26 cellular contexts compared by ENCODE assay signal in the genomic region with DNA sequence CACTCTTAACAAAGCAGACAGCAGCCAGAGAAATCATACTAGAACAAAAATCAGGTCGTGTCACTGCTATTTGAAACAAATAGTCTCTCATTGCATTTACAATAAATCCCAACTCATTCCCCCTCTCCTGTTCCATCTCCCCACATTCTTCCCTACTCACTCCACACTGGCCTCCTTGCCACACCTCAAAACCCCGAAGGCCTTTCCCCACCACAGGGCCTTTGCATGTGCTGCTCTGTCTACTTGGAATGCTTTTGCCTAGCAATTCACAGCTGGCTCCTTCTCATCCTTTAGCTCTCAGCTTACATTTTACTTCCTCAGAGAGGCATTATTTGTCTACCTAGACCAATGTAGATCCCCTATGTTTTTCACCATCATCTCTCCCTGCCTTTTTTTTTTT.
"Had no signal": no experiment of that assay in that cellular context is flagged by ENCODE, and none has a peak within 500 bp of the region (broad histone marks: within the 10 kb centered on the region; RNA-seq: fewer than 3 reads in every experiment).

No MANE protein-coding gene starts in this region.

- H3K4me1 Mint-ChIP-seq: memory B cell, mesothelial cell of epicardium had no signal

- H3K27me3 Mint-ChIP-seq: memory B cell; naive B cell; natural killer cell treated with Interleukin-12 subunit alpha and Interleukin-12 subunit beta and Interleukin-15 and Interleukin-18, amount 100 ng/mL, for 72 hours; stimulated activated naive B cell treated with anti-CD40 and anti-IgM and Interleukin-4, amounts not matched to agents 10 μg/mL and 1 μg/mL and 100 μg/mL, for 72 hours had no signal

- H3K27ac ChIP-seq: dorsolateral prefrontal cortex, esophagus muscularis mucosa, foreskin keratinocyte, gastroesophageal sphincter, hepatocyte, neural progenitor cell, psoas muscle, skin epidermis, spleen, stomach, thyroid gland, vagina had no signal

- ATAC-seq: foreskin keratinocyte; gastroesophageal sphincter; heart left ventricle; left lobe of liver; mucosa of descending colon; natural killer cell treated with Interleukin-12 subunit alpha and Interleukin-12 subunit beta and Interleukin-15 and Interleukin-18, amount 100 ng/mL, for 72 hours; psoas muscle; right cardiac atrium; stimulated activated naive B cell treated with anti-CD40 and anti-IgM and Interleukin-4, amounts not matched to agents 10 μg/mL and 1 μg/mL and 100 μg/mL, for 72 hours had no signal

- H3K4me3 ChIP-seq: dorsolateral prefrontal cortex, esophagus muscularis mucosa, gastroesophageal sphincter, heart left ventricle, hepatocyte, lung, mucosa of descending colon, neural progenitor cell, psoas muscle, skin epidermis, spleen, stomach, thyroid gland, vagina had no signal

- H3K36me3 Mint-ChIP-seq: natural killer cell treated with Interleukin-12 subunit alpha and Interleukin-12 subunit beta and Interleukin-15 and Interleukin-18, amount 100 ng/mL, for 72 hours had no signal

- H3K27ac Mint-ChIP-seq: memory B cell; mesothelial cell of epicardium; neural progenitor cell; stimulated activated naive B cell treated with anti-CD40 and anti-IgM and Interleukin-4, amounts not matched to agents 10 μg/mL and 1 μg/mL and 100 μg/mL, for 72 hours had no signal

- H3K27me3 ChIP-seq: dorsolateral prefrontal cortex, esophagus muscularis mucosa, foreskin keratinocyte, gastroesophageal sphincter, heart left ventricle, hepatocyte, neural progenitor cell, spleen, stomach, thyroid gland, vagina had no signal

- H3K4me3 Mint-ChIP-seq: memory B cell; mesothelial cell of epicardium; naive B cell; natural killer cell treated with Interleukin-12 subunit alpha and Interleukin-12 subunit beta and Interleukin-15 and Interleukin-18, amount 100 ng/mL, for 72 hours; neural progenitor cell; stimulated activated naive B cell treated with anti-CD40 and anti-IgM and Interleukin-4, amounts not matched to agents 10 μg/mL and 1 μg/mL and 100 μg/mL, for 72 hours had no signal

- H3K9me3 Mint-ChIP-seq: memory B cell; mesothelial cell of epicardium; naive B cell; natural killer cell treated with Interleukin-12 subunit alpha and Interleukin-12 subunit beta and Interleukin-15 and Interleukin-18, amount 100 ng/mL, for 72 hours; neural progenitor cell; stimulated activated naive B cell treated with anti-CD40 and anti-IgM and Interleukin-4, amounts not matched to agents 10 μg/mL and 1 μg/mL and 100 μg/mL, for 72 hours had no signal

- H3K4me1 ChIP-seq: foreskin keratinocyte, neural progenitor cell, psoas muscle, vagina had no signal

- H3K9me3 ChIP-seq: esophagus muscularis mucosa, gastroesophageal sphincter, heart left ventricle, mucosa of descending colon, psoas muscle, spleen, stomach, thyroid gland, vagina had no signal

- DNase-seq: dorsolateral prefrontal cortex; effector CD4-positive, alpha-beta T cell; foreskin keratinocyte; heart left ventricle; kidney; mucosa of descending colon; naive B cell; psoas muscle; right cardiac atrium; spleen; stimulated activated CD4-positive, alpha-beta T cell treated with anti-CD3 and anti-CD28 coated beads, Interleukin-4, amount 100 ng/mL, for 4 hours; stimulated activated naive B cell treated with anti-CD40 and anti-IgM and Interleukin-4, amounts not matched to agents 10 μg/mL and 1 μg/mL and 100 μg/mL, for 72 hours; stomach; thyroid gland; trophoblast cell had no signal
